ENCODE assay signal across 8 cellular contexts in the genomic region with DNA sequence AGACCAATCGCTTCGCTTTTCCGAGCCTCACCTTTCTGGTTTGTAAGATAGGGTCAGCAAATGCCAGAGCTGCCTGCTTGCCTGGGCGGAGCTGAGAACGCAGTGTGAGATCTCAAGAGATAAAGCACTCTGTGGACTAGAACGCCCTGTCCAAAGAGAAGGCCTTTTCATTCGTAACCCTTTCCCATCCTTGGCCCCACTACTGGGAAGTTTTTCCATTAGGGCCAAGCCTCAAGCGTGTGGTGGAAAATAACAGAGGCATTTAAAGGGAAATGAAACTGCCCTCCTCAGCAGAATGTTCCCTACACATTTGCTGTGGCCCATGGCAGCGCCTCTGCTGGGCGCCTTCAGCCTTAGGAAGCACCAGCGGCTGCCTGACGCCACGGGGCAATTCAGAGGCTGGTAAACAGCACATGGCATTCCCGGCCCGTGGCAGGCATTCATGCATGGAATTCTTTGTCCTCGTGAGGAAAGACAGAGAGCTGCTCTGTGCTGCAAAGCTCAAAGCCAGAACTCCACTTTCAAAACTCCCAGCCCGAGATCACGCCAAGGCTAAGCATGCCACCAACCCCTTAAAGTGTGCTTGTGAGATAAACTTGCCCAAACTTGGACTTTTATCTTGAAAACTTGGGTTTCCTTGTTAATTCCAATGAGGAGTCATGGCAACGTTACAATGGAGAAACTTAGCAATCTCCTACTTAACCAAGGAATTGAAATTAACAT. TPM values are rescaled to one million over a fixed set of nuclear protein-coding genes. Genes with fewer than 3 reads are reported as not detected.
DNase-seq lines count a peak whose midpoint lies in the region; ATAC-seq and TF ChIP-seq lines count a peak whose summit lies in the region.

No MANE protein-coding gene starts in this region.

- intact Hi-C loops in A673 (cut with micrococcal nuclease; ENCODE audit: unreplicated experiment): no loop called here
- intact Hi-C loops in left lung (cut with DNase I): no loop called here

- peak; percentile 48 for TF ChIP-seq CTCF in A673 (conservative IDR thresholded peaks at IDR 0.05; ENCODE audit: low read depth, low read length)
- peak; percentile 33 for TF ChIP-seq CTCF in GM13977 (IDR thresholded peaks at IDR 0.05; ENCODE audit: extremely low read depth, insufficient read depth, missing control alignments)
- TF ChIP-seq CTCF in OCI-LY3 (IDR thresholded peaks at IDR 0.05; ENCODE audit: low read depth, low read length): peak; percentile 73
- TF ChIP-seq CTCF in left lung (IDR thresholded peaks at IDR 0.05): peak; percentile 27 to 60

- H3K79me2 ChIP-seq in OCI-LY3 (ENCODE audit: low read length): no peaks in the 10 kb centered on the region

- no peaks in the 10 kb centered on the region for H3K27me3 ChIP-seq in A673 (replicated peaks; ENCODE audit: insufficient read depth, low read depth, low read length, poor library complexity)
- no peaks in the 10 kb centered on the region for H3K27me3 ChIP-seq in OCI-LY3 (ENCODE audit: low read depth, low read length)
- peaks cover 0 to 17% of the 10 kb centered on the region in 2 donors for H3K27me3 ChIP-seq in left lung

- H3K4me3 ChIP-seq in A673 (ENCODE audit: low read depth, low read length, poor library complexity, severe bottlenecking) (no peak overlapping the region), OCI-LY3 (ENCODE audit: low read length) (peak overlapping the region; percentile 52), left lung (no peak overlapping the region)

- DNase-seq in A673 (ENCODE audit: low spot score) (peak; percentile 65), GM13977 (ENCODE audit: low spot score) (no peak), dermis blood vessel endothelial cell (peak; percentile 83), left lung (peak; percentile 79 to 87), stromal cell of bone marrow (ENCODE audit: low read depth) (peak; percentile 59)

- H3K27ac ChIP-seq in A673 (ENCODE audit: low read depth, low read length, poor library complexity, severe bottlenecking) (no peak overlapping the region), OCI-LY3 (ENCODE audit: low read length) (no peak overlapping the region), left lung (peak overlapping the region; percentile 28 to 56)

- CTCF ChIA-PET in A673 (lab: Charles Lee): interaction anchor here (0.8 kb wide), 1 partner anchor 84 kb away, joined by 3 read pairs; no protein-coding TSS in a partner anchor

- POLR2A ChIA-PET in A673 (lab: Charles Lee; ENCODE audit: low non-redundant PET): no interaction called here

- H3K4me1 ChIP-seq in A673 (ENCODE audit: insufficient read depth, low read length, poor library complexity, severe bottlenecking) (peaks cover 4% of the 10 kb centered on the region), OCI-LY3 (ENCODE audit: low read length) (peaks cover 13% of the 10 kb centered on the region), left lung (peaks cover 2 to 55% of the 10 kb centered on the region in 2 donors)

- H2AFZ ChIP-seq in OCI-LY3 (ENCODE audit: low read depth, low read length): no peak overlapping the region

- BruUV-seq in A673 (replicated peaks; lab: Mats Ljungman, UMichigan): no TSS peak

- in situ Hi-C loops in GM13977 (cut with MboI; ENCODE audit: low pct_unique_long_range_greater_than_20kb, low sequenced_read_pairs, unreplicated experiment): no loop called here

- H4K20me1 ChIP-seq in OCI-LY3 (ENCODE audit: insufficient read depth, low read length): peaks cover 11% of the 10 kb centered on the region

- H3K4me2 ChIP-seq in OCI-LY3 (ENCODE audit: low read length): peak overlapping the region; percentile 74

- no peaks in the 10 kb centered on the region for H3K9me3 ChIP-seq in A673 (ENCODE audit: low read depth, low read length, poor library complexity, severe bottlenecking)
- no peaks in the 10 kb centered on the region for H3K9me3 ChIP-seq in OCI-LY3 (ENCODE audit: insufficient read depth, low read length)
- H3K9me3 ChIP-seq in left lung: no peaks in the 10 kb centered on the region

- 0 out of 2 replicates have a peak overlapping the region, but pooled peaks have one; percentile 7 for H3K9ac ChIP-seq in OCI-LY3 (ENCODE audit: low read length)

- peak; percentile 87 for ATAC-seq in left lung
- no peak for ATAC-seq in GM21528 (IDR thresholded peaks at IDR 0.05; ENCODE audit: low FRiP score, unreplicated experiment)
- ATAC-seq in HG02884 (IDR thresholded peaks at IDR 0.05; ENCODE audit: unreplicated experiment): no peak

- H3K36me3 ChIP-seq in A673 (ENCODE audit: insufficient read depth, low read length, poor library complexity, severe bottlenecking) (no peaks in the 10 kb centered on the region), OCI-LY3 (replicated peaks; ENCODE audit: low read depth, low read length) (peaks cover 1% of the 10 kb centered on the region), left lung (no peaks in the 10 kb centered on the region)

RNA-seq across cellular contexts. Expression of gene AHNAK, which starts 38.1 kb away (rescaled TPM):
- 71.7 and 73.0 TPM in 2 replicates for total RNA-seq in A673 (2021)
- total RNA-seq in dermis blood vessel endothelial cell: 517 and 766 TPM in 2 replicates
- total RNA-seq in left lung: 100 to 1,000 TPM; 437 to 636 TPM

Comparison
In these comparisons a context has a peak if more than half of its experiments do, and no peak if none do; other contexts are left out.
1. H3K27ac ChIP-seq: peak in left lung (2 of 2); none in A673 (single experiment) and OCI-LY3 (single experiment).
2. Peak in every context shown above with its lines, with median percentiles within 50 percentile points of each other: CTCF ChIP-seq.